Comparison of ENCODE assay signal across 14 cellular contexts in the genomic region with DNA sequence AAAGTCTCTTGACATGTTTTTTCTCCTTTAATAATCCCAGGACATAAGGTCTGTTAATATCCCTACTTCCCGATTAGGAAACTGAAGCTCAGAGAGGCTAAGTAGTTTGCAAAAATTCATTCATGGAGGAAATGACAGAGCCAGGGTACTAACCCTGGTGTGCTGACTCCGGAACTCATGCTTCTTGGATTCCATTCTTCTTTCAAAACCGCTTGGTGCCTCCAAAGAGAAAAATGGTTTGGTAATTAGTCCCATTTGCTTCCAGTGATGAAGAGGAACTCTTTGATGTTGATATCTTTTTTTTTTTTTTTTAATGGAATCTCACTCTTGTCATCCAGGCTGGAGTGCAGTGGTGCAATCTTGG.
"Had no signal": no experiment of that assay in that cellular context is flagged by ENCODE, and none has a peak within 500 bp of the region (broad histone marks: within the 10 kb centered on the region; RNA-seq: fewer than 3 reads in every experiment).

No MANE protein-coding gene starts in this region.

- H3K36me3 ChIP-seq: stomach, vagina had no signal

- H3K27ac ChIP-seq: epithelial cell of prostate, vagina had no signal

- DNase-seq: activated CD4-positive, alpha-beta memory T cell treated with anti-CD3 and anti-CD28 coated beads, Interleukin-2, amount 10 ng/mL, durations not matched to agents 7 days and 5 days; activated CD4-positive, alpha-beta T cell treated with anti-CD3 and anti-CD28 coated beads for 1 hour; activated T-cell treated with anti-CD3 and anti-CD28 coated beads, Interleukin-2, amount 50 U/mL, for 48 hours; central memory CD4-positive, alpha-beta T cell; cortex of kidney; effector memory CD4-positive, alpha-beta T cell; hippocampal formation; kidney glomerular epithelial cell; midbrain; naive thymus-derived CD4-positive, alpha-beta T cell; stomach; T-helper 9 cell had no signal

- H3K4me1 Mint-ChIP-seq: activated CD4-positive, alpha-beta memory T cell treated with anti-CD3 and anti-CD28 coated beads, Interleukin-2, amount 10 ng/mL, durations not matched to agents 7 days and 5 days; naive thymus-derived CD4-positive, alpha-beta T cell had no signal

- H3K9me3 ChIP-seq: stomach, vagina had no signal

- H3K27me3 ChIP-seq: stomach, vagina had no signal

- H3K9me3 Mint-ChIP-seq: activated CD4-positive, alpha-beta memory T cell treated with anti-CD3 and anti-CD28 coated beads, Interleukin-2, amount 10 ng/mL, durations not matched to agents 7 days and 5 days had no signal

- H3K4me3 Mint-ChIP-seq: activated CD4-positive, alpha-beta memory T cell treated with anti-CD3 and anti-CD28 coated beads, Interleukin-2, amount 10 ng/mL, durations not matched to agents 7 days and 5 days; naive thymus-derived CD4-positive, alpha-beta T cell had no signal

- H3K27ac Mint-ChIP-seq: activated CD4-positive, alpha-beta memory T cell treated with anti-CD3 and anti-CD28 coated beads, Interleukin-2, amount 10 ng/mL, durations not matched to agents 7 days and 5 days; naive thymus-derived CD4-positive, alpha-beta T cell had no signal

- ATAC-seq: naive thymus-derived CD4-positive, alpha-beta T cell had no signal

- H3K4me3 ChIP-seq: stomach, vagina had no signal
